ENCODE assay signal across 8 cellular contexts in genomic region chr18:62566199-62566598, GRCh38. TPM values are rescaled to one million over a fixed set of nuclear protein-coding genes. Genes with fewer than 3 reads are reported as not detected.
DNase-seq lines count a peak whose midpoint lies in the region; ATAC-seq and TF ChIP-seq lines count a peak whose summit lies in the region.

No MANE protein-coding gene starts in this region.

- H3K4me3 ChIP-seq in HL-60 (replicated peaks; ENCODE audit: insufficient read depth, low read length): no peak overlapping the region

- H3K27ac ChIP-seq in HL-60 (replicated peaks): no peak overlapping the region

- no peaks in the 10 kb centered on the region for H3K27me3 ChIP-seq in HL-60 (ENCODE audit: insufficient read depth, poor library complexity, severe bottlenecking)

- DNase-seq in AML-193 (lab: John Stamatoyannopoulos, UW) (peak; percentile 33 to 47), HL-60 (ENCODE audit: low read depth in 1 of 2, low spot score in 1 of 2) (peak in 1 of 2 experiments; percentile 83), amniotic epithelial cell (ENCODE audit: low read depth) (peak; percentile 29), left colon (peak; percentile 52 to 63), NCI-H226 (no peak), NCI-H446 treated with DMSO at 0.1 percent for 48 hours (lab: John Stamatoyannopoulos, UW) (no peak)

- TF ChIP-seq CTCF in HL-60 (IDR thresholded peaks at IDR 0.05; ENCODE audit: insufficient read depth, low read length): peak; percentile 20

- intact Hi-C loops in left colon (cut with DNase I, micrococcal nuclease): no loop called here

- ATAC-seq in left colon (peak; percentile 62), HG03457 (IDR thresholded peaks at IDR 0.05; ENCODE audit: unreplicated experiment) (no peak), GM21367 (IDR thresholded peaks at IDR 0.05; ENCODE audit: unreplicated experiment) (no peak)

RNA-seq across cellular contexts. Expression of gene ZCCHC2, which starts 43.4 kb away (rescaled TPM):
- total RNA-seq in left colon: 10 to 100 TPM; 20.2 to 23.5 TPM

Comparison
In these comparisons a context has a peak if more than half of its experiments do, and no peak if none do; other contexts are left out.
1. DNase-seq: peak in AML-193 (2 of 2), amniotic epithelial cell (single experiment) and left colon (2 of 2); none in NCI-H226 (single experiment) and NCI-H446 treated with DMSO at 0.1 percent for 48 hours (single experiment).